ENCODE assay signal across 24 cellular contexts in genomic region chr20:62845818-62846527, GRCh38. TPM values are rescaled to one million over a fixed set of nuclear protein-coding genes. Genes with fewer than 3 reads are reported as not detected.
DNase-seq lines count a peak whose midpoint lies in the region; ATAC-seq, FAIRE-seq and TF ChIP-seq lines count a peak whose summit lies in the region.
"Had no signal": no experiment of that assay in that cellular context is flagged by ENCODE, and none has a peak within 500 bp of the region (broad histone marks: within the 10 kb centered on the region; RNA-seq: fewer than 3 reads in every experiment).

No MANE protein-coding gene starts in this region.

- H3K27me3 Mint-ChIP-seq in natural killer cell treated with Interleukin-12 subunit alpha and Interleukin-12 subunit beta and Interleukin-15 and Interleukin-18, amount 100 ng/mL, for 72 hours, result no peaks in the 10 kb centered on the region
- H3K27me3 Mint-ChIP-seq in natural killer cell (ENCODE audit: low read depth in 2 of 2) (no peaks in the 10 kb centered on the region), astrocyte (ENCODE audit: low read depth, unreplicated experiment) (no peaks in the 10 kb centered on the region)
- H3K27me3 Mint-ChIP-seq: activated B cell treated with CpG ODN at 0.5 μM for 24 hours; activated CD8-positive, alpha-beta T cell treated with anti-CD3 and anti-CD28 coated beads for 36 hours; activated T-cell treated with anti-CD3 and anti-CD28 coated beads, Interleukin-2, amount 50 U/mL, for 24 hours; naive thymus-derived CD8-positive, alpha-beta T cell had no signal

- peak; percentile 47 for DNase-seq in natural killer cell treated with Interleukin-12 subunit alpha and Interleukin-12 subunit beta and Interleukin-15 and Interleukin-18, amount 100 ng/mL, for 72 hours (ENCODE audit: low spot score)
- DNase-seq in natural killer cell (no peak), astrocyte (ENCODE audit: low read depth) (peak; percentile 74), iris pigment epithelial cell (ENCODE audit: low read depth) (peak; percentile 69), superior temporal gyrus (ENCODE audit: extremely low spot score) (peak; percentile 61), GM10248 (ENCODE audit: extremely low spot score) (no peak), gastrocnemius medialis (no peak), A172 (ENCODE audit: low spot score) (no peak)
- DNase-seq: activated B cell treated with CpG ODN at 0.5 μM for 24 hours; activated CD8-positive, alpha-beta T cell treated with anti-CD3 and anti-CD28 coated beads for 36 hours; activated naive CD4-positive, alpha-beta T cell treated with Interleukin-2 at 50 U/mL for 16 hours; activated T-cell treated with anti-CD3 and anti-CD28 coated beads, Interleukin-2, amount 50 U/mL, for 24 hours; aorta; DND-41; endodermal cell; islet precursor cell; mammary epithelial cell; naive thymus-derived CD8-positive, alpha-beta T cell; psoas muscle; stimulated activated CD4-positive, alpha-beta T cell treated with anti-CD3 and anti-CD28 coated beads, Interleukin-4, amount 100 ng/mL, for 4 hours had no signal

- peaks cover 14% of the 10 kb centered on the region for H4K20me1 ChIP-seq in astrocyte (ENCODE audit: insufficient read depth, low read length)

- no peaks in the 10 kb centered on the region for H3K4me1 ChIP-seq in astrocyte (ENCODE audit: insufficient read depth, low read length)
- no peaks in the 10 kb centered on the region for H3K4me1 ChIP-seq in gastrocnemius medialis
- H3K4me1 ChIP-seq: psoas muscle had no signal

- H3K9me3 Mint-ChIP-seq in natural killer cell treated with Interleukin-12 subunit alpha and Interleukin-12 subunit beta and Interleukin-15 and Interleukin-18, amount 100 ng/mL, for 72 hours, result no peaks in the 10 kb centered on the region
- no peaks in the 10 kb centered on the region for H3K9me3 Mint-ChIP-seq in natural killer cell
- H3K9me3 Mint-ChIP-seq in astrocyte (ENCODE audit: unreplicated experiment), result no peaks in the 10 kb centered on the region
- H3K9me3 Mint-ChIP-seq: activated B cell treated with CpG ODN at 0.5 μM for 24 hours; activated CD8-positive, alpha-beta T cell treated with anti-CD3 and anti-CD28 coated beads for 36 hours; activated T-cell treated with anti-CD3 and anti-CD28 coated beads, Interleukin-2, amount 50 U/mL, for 24 hours; endodermal cell; naive thymus-derived CD8-positive, alpha-beta T cell; T-helper 2 cell treated with Interferon-gamma antibody and Interleukin-4, amounts not matched to agents 5 μg/mL and 100 μg/mL, for 36 hours had no signal

- no peak overlapping the region for H2AFZ ChIP-seq in astrocyte (ENCODE audit: low read depth, low read length)
- H2AFZ ChIP-seq: hepatocyte had no signal

- H3K36me3 Mint-ChIP-seq in natural killer cell treated with Interleukin-12 subunit alpha and Interleukin-12 subunit beta and Interleukin-15 and Interleukin-18, amount 100 ng/mL, for 72 hours, result no peaks in the 10 kb centered on the region
- H3K36me3 Mint-ChIP-seq in natural killer cell (no peaks in the 10 kb centered on the region), astrocyte (ENCODE audit: low read depth, unreplicated experiment) (peaks cover 7% of the 10 kb centered on the region)

- ATAC-seq in natural killer cell treated with Interleukin-12 subunit alpha and Interleukin-12 subunit beta and Interleukin-15 and Interleukin-18, amount 100 ng/mL, for 72 hours, result no peak
- ATAC-seq in natural killer cell (no peak), gastrocnemius medialis (no peak)
- ATAC-seq: A549; activated CD8-positive, alpha-beta T cell treated with anti-CD3 and anti-CD28 coated beads for 36 hours; naive thymus-derived CD8-positive, alpha-beta T cell; psoas muscle had no signal

- H3K27ac ChIP-seq in astrocyte (ENCODE audit: low read depth, low read length), result no peak overlapping the region
- H3K27ac ChIP-seq in gastrocnemius medialis, result no peak overlapping the region
- H3K27ac ChIP-seq: A549, hepatocyte, psoas muscle, SK-N-MC had no signal

- in situ Hi-C loops in gastrocnemius medialis (cut with MboI; ENCODE audit: low sequenced_read_pairs in 4 of 4), result no loop called here

- no peak overlapping the region for H3K27ac Mint-ChIP-seq in natural killer cell treated with Interleukin-12 subunit alpha and Interleukin-12 subunit beta and Interleukin-15 and Interleukin-18, amount 100 ng/mL, for 72 hours
- no peak overlapping the region for H3K27ac Mint-ChIP-seq in natural killer cell
- H3K27ac Mint-ChIP-seq in astrocyte (ENCODE audit: unreplicated experiment), result no peak overlapping the region
- H3K27ac Mint-ChIP-seq: activated B cell treated with CpG ODN at 0.5 μM for 24 hours; activated CD8-positive, alpha-beta T cell treated with anti-CD3 and anti-CD28 coated beads for 36 hours; activated T-cell treated with anti-CD3 and anti-CD28 coated beads, Interleukin-2, amount 50 U/mL, for 24 hours; endodermal cell; naive thymus-derived CD8-positive, alpha-beta T cell; T-helper 2 cell treated with Interferon-gamma antibody and Interleukin-4, amounts not matched to agents 5 μg/mL and 100 μg/mL, for 36 hours had no signal

- H3K4me3 ChIP-seq in astrocyte (ENCODE audit: insufficient read depth, low read depth, low read length) (no peak overlapping the region), gastrocnemius medialis (no peak overlapping the region)
- H3K4me3 ChIP-seq: A549, hepatocyte, psoas muscle, SK-N-MC had no signal

- H3K4me1 Mint-ChIP-seq in natural killer cell treated with Interleukin-12 subunit alpha and Interleukin-12 subunit beta and Interleukin-15 and Interleukin-18, amount 100 ng/mL, for 72 hours (ENCODE audit: low read depth in 2 of 2), result no peaks in the 10 kb centered on the region
- H3K4me1 Mint-ChIP-seq in natural killer cell (peaks cover 0 to 4% of the 10 kb centered on the region in 2 donors), astrocyte (ENCODE audit: low read depth, unreplicated experiment) (peaks cover 9% of the 10 kb centered on the region)
- H3K4me1 Mint-ChIP-seq: endodermal cell had no signal

- H3K9ac ChIP-seq in astrocyte (ENCODE audit: low read length), result no peak overlapping the region

- H3K4me3 Mint-ChIP-seq in natural killer cell treated with Interleukin-12 subunit alpha and Interleukin-12 subunit beta and Interleukin-15 and Interleukin-18, amount 100 ng/mL, for 72 hours, result no peak overlapping the region
- H3K4me3 Mint-ChIP-seq in natural killer cell (no peak overlapping the region), astrocyte (ENCODE audit: unreplicated experiment) (no peak overlapping the region)
- H3K4me3 Mint-ChIP-seq: activated B cell treated with CpG ODN at 0.5 μM for 24 hours; activated CD8-positive, alpha-beta T cell treated with anti-CD3 and anti-CD28 coated beads for 36 hours; activated T-cell treated with anti-CD3 and anti-CD28 coated beads, Interleukin-2, amount 50 U/mL, for 24 hours; endodermal cell; naive thymus-derived CD8-positive, alpha-beta T cell; T-helper 2 cell treated with Interferon-gamma antibody and Interleukin-4, amounts not matched to agents 5 μg/mL and 100 μg/mL, for 36 hours had no signal

- intact Hi-C loops in natural killer cell (cut with micrococcal nuclease) (no loop called here), gastrocnemius medialis (cut with DNase I; ENCODE audit: low total_unique reads) (no loop called here)

- no peaks in the 10 kb centered on the region for H3K79me2 ChIP-seq in astrocyte (ENCODE audit: insufficient read depth, low read length)
- H3K79me2 ChIP-seq: hepatocyte had no signal

- POLR2A ChIA-PET in GM10248 (lab: Yijun Ruan, JAX), result no interaction called here

- no peak overlapping the region for H3K4me2 ChIP-seq in astrocyte (ENCODE audit: low read length)
- H3K4me2 ChIP-seq: A549, hepatocyte had no signal

- CTCF ChIA-PET in GM10248 (lab: Yijun Ruan, JAX), result interaction anchor here (1.4 to 2.2 kb wide), 6 partner anchors 10 to 23 kb away, joined by 3 to 6 read pairs (median 5); no protein-coding TSS in a partner anchor

- TF ChIP-seq CTCF in natural killer cell (IDR thresholded peaks at IDR 0.05), result no peak
- TF ChIP-seq CTCF in astrocyte (IDR thresholded peaks at IDR 0.05; ENCODE audit: insufficient read depth, low read depth, low read length), result no peak
- TF ChIP-seq CTCF in GM10248 (IDR thresholded peaks at IDR 0.05; ENCODE audit: control extremely low read depth, extremely low read depth, low read depth, missing control alignments), result no peak
- TF ChIP-seq CTCF in gastrocnemius medialis (IDR thresholded peaks at IDR 0.05 in 4 of 5, conservative IDR thresholded peaks at IDR 0.05 in 1 of 5), result no peak

- H3K27me3 ChIP-seq in astrocyte (ENCODE audit: insufficient read depth, low read length), result no peaks in the 10 kb centered on the region
- H3K27me3 ChIP-seq in gastrocnemius medialis, result no peaks in the 10 kb centered on the region
- H3K27me3 ChIP-seq: hepatocyte had no signal

- H3K9me3 ChIP-seq in astrocyte (ENCODE audit: insufficient read depth, low read depth, low read length) (no peaks in the 10 kb centered on the region), gastrocnemius medialis (no peaks in the 10 kb centered on the region)
- H3K9me3 ChIP-seq: A549, psoas muscle had no signal

- FAIRE-seq in astrocyte (lab: Jason Lieb, UNC), result no peak
- FAIRE-seq: A549 had no signal

- TF ChIP-seq POLR2A in gastrocnemius medialis (IDR thresholded peaks at IDR 0.05), result no peak

- no peaks in the 10 kb centered on the region for H3K36me3 ChIP-seq in astrocyte (ENCODE audit: insufficient read depth, low read length)
- H3K36me3 ChIP-seq in gastrocnemius medialis, result no peaks in the 10 kb centered on the region

RNA-seq across cellular contexts. Expression of gene TCFL5, which starts 15.6 kb away (rescaled TPM):
- total RNA-seq in natural killer cell treated with Interleukin-12 subunit alpha and Interleukin-12 subunit beta and Interleukin-15 and Interleukin-18, amount 100 ng/mL, for 72 hours, result 1 to 10 TPM; 4.1 to 5.9 TPM
- 1 to 10 TPM; 5.1 to 8.0 (median 6.4) TPM for total RNA-seq in natural killer cell
- 11.0 and 13.5 TPM in 2 replicates for total RNA-seq in astrocyte
- total RNA-seq in gastrocnemius medialis, result 1 to 10 TPM; 5.3 to 7.3 (median 6.3) TPM
- 23.7 and 24.1 TPM in 2 replicates for total RNA-seq in A172 (2014; rRNA removed; shearing (Covaris generic))

RNA-seq across cellular contexts. Expression of gene COL9A3, which starts 29.1 kb away (rescaled TPM):
- not detected for total RNA-seq in natural killer cell treated with Interleukin-12 subunit alpha and Interleukin-12 subunit beta and Interleukin-15 and Interleukin-18, amount 100 ng/mL, for 72 hours
- total RNA-seq in natural killer cell (1 to 10 TPM in 1 of 3 donors, not detected in 2; 1.9 TPM), astrocyte (43.0 and 54.3 TPM in 2 replicates), gastrocnemius medialis (1 to 10 TPM in 2 of 4 donors, under 1 TPM in 2; 0.41 to 4.1 (median 1.6) TPM)
- 1.9 and 2.8 TPM in 2 replicates for total RNA-seq in A172 (2014; rRNA removed; shearing (Covaris generic))
- total RNA-seq: activated CD8-positive, alpha-beta T cell treated with anti-CD3 and anti-CD28 coated beads for 36 hours had no signal

RNA-seq across cellular contexts. Expression of gene OGFR, which starts 41.3 kb away (rescaled TPM):
- 10 to 100 TPM; 75.9 to 88.7 TPM for total RNA-seq in natural killer cell treated with Interleukin-12 subunit alpha and Interleukin-12 subunit beta and Interleukin-15 and Interleukin-18, amount 100 ng/mL, for 72 hours
- total RNA-seq in natural killer cell (10 to 100 TPM; 71.0 to 84.0 (median 83.0) TPM), astrocyte (93.4 and 96.5 TPM in 2 replicates), gastrocnemius medialis (10 to 100 TPM; 21.9 to 52.1 (median 40.5) TPM)
- 66.0 and 90.7 TPM in 2 replicates for total RNA-seq in A172 (2014; rRNA removed; shearing (Covaris generic))

RNA-seq across cellular contexts. Expression of gene MRGBP, which starts 49.7 kb away (rescaled TPM):
- 10 to 100 TPM; 14.4 to 19.3 TPM for total RNA-seq in natural killer cell treated with Interleukin-12 subunit alpha and Interleukin-12 subunit beta and Interleukin-15 and Interleukin-18, amount 100 ng/mL, for 72 hours
- total RNA-seq in natural killer cell, result 10 to 100 TPM in 2 of 3 donors, 1 to 10 TPM in 1; 8.3 to 12.8 (median 10.0) TPM
- 18.7 and 19.3 TPM in 2 replicates for total RNA-seq in astrocyte
- 1 to 10 TPM; 7.8 to 9.8 (median 8.2) TPM for total RNA-seq in gastrocnemius medialis
- total RNA-seq in A172 (2014; rRNA removed; shearing (Covaris generic)), result 60.5 and 63.2 TPM in 2 replicates

Comparison
In these comparisons a context has a peak if more than half of its experiments do, and no peak if none do; other contexts are left out.
1. DNase-seq: peak in natural killer cell treated with Interleukin-12 subunit alpha and Interleukin-12 subunit beta and Interleukin-15 and Interleukin-18, amount 100 ng/mL, for 72 hours (single experiment), astrocyte (single experiment), iris pigment epithelial cell (single experiment) and superior temporal gyrus (single experiment); none in natural killer cell (single experiment), GM10248 (single experiment), gastrocnemius medialis (0 of 2) and A172 (single experiment).